Comparison of ENCODE assay signal across 11 cellular contexts in genomic region chr3:122183521-122183892, GRCh38. TPM values are rescaled to one million over a fixed set of nuclear protein-coding genes. Genes with fewer than 3 reads are reported as not detected.
DNase-seq lines count a peak whose midpoint lies in the region; ATAC-seq, FAIRE-seq and TF ChIP-seq lines count a peak whose summit lies in the region.
"Had no signal": no experiment of that assay in that cellular context is flagged by ENCODE, and none has a peak within 500 bp of the region (broad histone marks: within the 10 kb centered on the region; RNA-seq: fewer than 3 reads in every experiment).

Gene CASR (plus strand): TSS chr3:122183668. CDS start chr3:122254190, 70,522 bp downstream.

- no peak for FAIRE-seq in bronchial epithelial cell (lab: Jason Lieb, UNC)
- no peak for FAIRE-seq in RCC 7860 (lab: Jason Lieb, UNC)

- in situ Hi-C loops in ACHN (cut with HindIII; ENCODE audit: low pct_ligation_motif_present, low pct_unique_long_range_greater_than_20kb, low sequenced_read_pairs), result no loop called here
- in situ Hi-C loops in GM13977 (cut with MboI; ENCODE audit: low pct_unique_long_range_greater_than_20kb, low sequenced_read_pairs, unreplicated experiment), result no loop called here

- no peak for TF ChIP-seq CTCF in GM13977 (IDR thresholded peaks at IDR 0.05; ENCODE audit: extremely low read depth, insufficient read depth, missing control alignments)
- no peak for TF ChIP-seq CTCF in bronchial epithelial cell (IDR thresholded peaks at IDR 0.05; ENCODE audit: insufficient read depth, low read length, severe bottlenecking)
- no peak for TF ChIP-seq CTCF in lower lobe of right lung (IDR thresholded peaks at IDR 0.05)

- ATAC-seq in lower lobe of right lung, result peak; percentile 36 to 42
- ATAC-seq in GM21825 (IDR thresholded peaks at IDR 0.05; ENCODE audit: unreplicated experiment), result no peak
- ATAC-seq in HG03521 (IDR thresholded peaks at IDR 0.05; ENCODE audit: unreplicated experiment), result no peak

- intact Hi-C loops in lower lobe of right lung (cut with DNase I), result no loop called here

- H3K36me3 ChIP-seq in bronchial epithelial cell (ENCODE audit: control insufficient read depth, insufficient read depth, low read length) (no peaks in the 10 kb centered on the region), lower lobe of right lung (no peaks in the 10 kb centered on the region)

- peaks cover 12% of the 10 kb centered on the region for H3K4me1 ChIP-seq in lower lobe of right lung

- H3K27me3 ChIP-seq in bronchial epithelial cell (ENCODE audit: control insufficient read depth, insufficient read depth, low read length) (peaks cover 11% of the 10 kb centered on the region), lower lobe of right lung (ENCODE audit: low read depth) (peaks cover 36% of the 10 kb centered on the region)

- no peak within 1 kb of the TSS for H3K4me3 ChIP-seq in bronchial epithelial cell (ENCODE audit: low read depth, low read length)
- H3K4me3 ChIP-seq in lower lobe of right lung, result peak within 1 kb of the TSS; percentile 25

- no peaks in the 10 kb centered on the region for H3K9me3 ChIP-seq in lower lobe of right lung

- DNase-seq in ACHN (peak; percentile 13), GM13977 (ENCODE audit: low spot score) (peak; percentile 45), bronchial epithelial cell (ENCODE audit: low read depth) (peak; percentile 49), lower lobe of right lung (peak; percentile 52), RCC 7860 (ENCODE audit: low spot score) (no peak), LoVo (ENCODE audit: low spot score) (no peak)
- DNase-seq: NCI-H1436, T1000 had no signal

- no peak within 1 kb of the TSS for H3K27ac ChIP-seq in lower lobe of right lung
- H3K27ac ChIP-seq: skin epidermis had no signal

RNA-seq across cellular contexts. Expression of gene CASR, which starts in this region (rescaled TPM):
- total RNA-seq in bronchial epithelial cell (not detected in 2 replicates), lower lobe of right lung (not detected)

Comparison
In these comparisons a context has a peak if more than half of its experiments do, and no peak if none do; other contexts are left out.
1. Peak in DNase-seq in bronchial epithelial cell; RNA of the gene not detected or under 1 TPM.
2. Peak in DNase-seq, ATAC-seq and H3K4me3 ChIP-seq in lower lobe of right lung; RNA of the gene not detected or under 1 TPM.
3. DNase-seq: peak in ACHN (single experiment) and GM13977 (single experiment); none in RCC 7860 (single experiment) and LoVo (single experiment).